Comparison of ENCODE assay signal across 17 cellular contexts in genomic region chr10:70551971-70552422, GRCh38. TPM values are rescaled to one million over a fixed set of nuclear protein-coding genes. Genes with fewer than 3 reads are reported as not detected.
A peak's percentile ranks its signal among the peaks of the same experiment; 100 is the strongest.
DNase-seq lines count a peak whose midpoint lies in the region; ATAC-seq, FAIRE-seq and TF ChIP-seq lines count a peak whose summit lies in the region.
"Had no signal": no experiment of that assay in that cellular context is flagged by ENCODE, and none has a peak within 500 bp of the region (broad histone marks: within the 10 kb centered on the region; RNA-seq: fewer than 3 reads in every experiment).

No MANE protein-coding gene starts in this region.

- H3K4me3 Mint-ChIP-seq in mesothelial cell of epicardium (no peak overlapping the region), progenitor cell of endocrine pancreas (ENCODE audit: low read depth) (no peak overlapping the region)

- no TSS peak for BruUV-seq in HepG2 (replicated peaks; lab: Mats Ljungman, UMichigan)

- TF ChIP-seq CTCF in HepG2 (CRISPR knock-in tag; IDR thresholded peaks at IDR 0.05) (no peak), right lobe of liver (IDR thresholded peaks at IDR 0.05) (no peak), mesothelial cell of epicardium (IDR thresholded peaks at IDR 0.05; ENCODE audit: unreplicated experiment) (no peak), progenitor cell of endocrine pancreas (IDR thresholded peaks at IDR 0.05; ENCODE audit: unreplicated experiment) (no peak)

- H3K9ac ChIP-seq in HepG2 (ENCODE audit: insufficient read depth, low read depth, low read length) = no peak overlapping the region
- H3K9ac ChIP-seq: parathyroid adenoma had no signal

- 0 out of 2 replicates have a peak, but pooled peaks cover 16% of the 10 kb centered on the region for H3K4me1 ChIP-seq in HepG2 (ENCODE audit: insufficient read depth, low read length)
- H3K4me1 ChIP-seq in right lobe of liver = no peaks in the 10 kb centered on the region
- H3K4me1 ChIP-seq: parathyroid adenoma had no signal

- POLR2A ChIA-PET in HepG2 (lab: Yijun Ruan, JAX) = no interaction called here

- peak overlapping the region; percentile 8; the same call in 1 of the 2 replicates for H3K4me2 ChIP-seq in HepG2 (ENCODE audit: low read depth, low read length)

- H3K9me3 Mint-ChIP-seq in mesothelial cell of epicardium = no peaks in the 10 kb centered on the region
- H3K9me3 Mint-ChIP-seq in progenitor cell of endocrine pancreas (ENCODE audit: low read depth) = no peaks in the 10 kb centered on the region
- H3K9me3 Mint-ChIP-seq in activated naive CD4-positive, alpha-beta T cell treated with anti-CD3 and anti-CD28 coated beads, Interleukin-2, amount 50 U/mL, for 72 hours = no peaks in the 10 kb centered on the region

- H3K79me2 ChIP-seq in HepG2 (ENCODE audit: insufficient read depth, low read length) = no peaks in the 10 kb centered on the region
- H3K79me2 ChIP-seq: parathyroid adenoma had no signal

- no peak overlapping the region for H2AFZ ChIP-seq in HepG2 (ENCODE audit: low read length)
- H2AFZ ChIP-seq: parathyroid adenoma had no signal

- H3K27ac Mint-ChIP-seq in mesothelial cell of epicardium (peak overlapping the region; percentile 82), progenitor cell of endocrine pancreas (no peak overlapping the region)
- no peak overlapping the region for H3K27ac Mint-ChIP-seq in activated naive CD4-positive, alpha-beta T cell treated with anti-CD3 and anti-CD28 coated beads, Interleukin-2, amount 50 U/mL, for 72 hours

- intact Hi-C loops in HepG2 (cut with micrococcal nuclease; ENCODE audit: unreplicated experiment) = loop anchor here (2.0 to 10.0 kb wide), 2 partner anchors 123 to 329 kb away; partner anchors contain the start of gene ADAMTS14
- intact Hi-C loops in right lobe of liver (cut with DNase I) = loop anchor here (5.0 kb wide), 2 partner anchors 200 to 205 kb away; no protein-coding TSS in a partner anchor

- H3K27me3 Mint-ChIP-seq in mesothelial cell of epicardium (ENCODE audit: low read depth) = no peaks in the 10 kb centered on the region
- no peaks in the 10 kb centered on the region for H3K27me3 Mint-ChIP-seq in progenitor cell of endocrine pancreas

- H3K4me3 ChIP-seq in HepG2 (replicated peaks in 1 of 3; ENCODE audit: insufficient read depth in 1 of 3, low read depth in 2 of 3, low read length in 3 of 3) (no peak overlapping the region), right lobe of liver (no peak overlapping the region)

- CTCF ChIA-PET in HepG2 (lab: Yijun Ruan, JAX; ENCODE audit: low intra/inter-chr PET ratio, low total read pairs) = no interaction called here

- H3K36me3 Mint-ChIP-seq in mesothelial cell of epicardium = no peaks in the 10 kb centered on the region
- H3K36me3 Mint-ChIP-seq in progenitor cell of endocrine pancreas (ENCODE audit: insufficient read depth) = no peaks in the 10 kb centered on the region
- no peaks in the 10 kb centered on the region for H3K36me3 Mint-ChIP-seq in activated naive CD4-positive, alpha-beta T cell treated with anti-CD3 and anti-CD28 coated beads, Interleukin-2, amount 50 U/mL, for 72 hours

- peaks cover 18% of the 10 kb centered on the region for H3K4me1 Mint-ChIP-seq in mesothelial cell of epicardium
- no peaks in the 10 kb centered on the region for H3K4me1 Mint-ChIP-seq in progenitor cell of endocrine pancreas (ENCODE audit: low read depth)

- FAIRE-seq in HepG2 (lab: Jason Lieb, UNC) = no peak
- FAIRE-seq: colon, G401.6, RCC 7860 had no signal

- no peak overlapping the region for H3K27ac ChIP-seq in HepG2 (ENCODE audit: extremely low read length, insufficient read depth, low read length)
- no peak overlapping the region for H3K27ac ChIP-seq in right lobe of liver
- H3K27ac ChIP-seq: parathyroid adenoma, VCaP had no signal

- in situ Hi-C loops in HepG2 (cut with HindIII; ENCODE audit: extremely low pct_ligation_motif_present, low pct_unique_long_range_greater_than_20kb) = loop anchor here (10.0 kb wide), 1 partner anchor 333 kb away; the partner anchor contains the start of gene PCBD1

- H3K9me3 ChIP-seq in HepG2 (ENCODE audit: low read length) (no peaks in the 10 kb centered on the region), right lobe of liver (no peaks in the 10 kb centered on the region)

- no peaks in the 10 kb centered on the region for H4K20me1 ChIP-seq in HepG2 (ENCODE audit: insufficient read depth, low read length)

- TF ChIP-seq RAD21 in HepG2 (CRISPR knock-in tag; IDR thresholded peaks at IDR 0.05) = no peak

- ATAC-seq in HepG2 = peak; percentile 47
- ATAC-seq in right lobe of liver = no peak
- ATAC-seq in activated naive CD4-positive, alpha-beta T cell treated with anti-CD3 and anti-CD28 coated beads, Interleukin-2, amount 50 U/mL, for 72 hours = no peak

- DNase-seq in HepG2 (ENCODE audit: low spot score) (peak; percentile 80), right lobe of liver (no peak), fibroblast of peridontal ligament (ENCODE audit: extremely low read depth) (peak; percentile 91), mesothelial cell of epicardium (ENCODE audit: low spot score in 2 of 2, unreplicated experiment in 2 of 2) (no peak), progenitor cell of endocrine pancreas (ENCODE audit: low spot score, unreplicated experiment) (no peak)
- no peak for DNase-seq in activated naive CD4-positive, alpha-beta T cell treated with anti-CD3 and anti-CD28 coated beads, Interleukin-2, amount 50 U/mL, for 16 hours
- DNase-seq in activated naive CD4-positive, alpha-beta T cell treated with anti-CD3 and anti-CD28 coated beads, Interleukin-2, amount 50 U/mL, for 72 hours (ENCODE audit: low spot score in 2 of 2) = no peak
- DNase-seq in stimulated activated CD4-positive, alpha-beta T cell treated with anti-CD3 and anti-CD28 coated beads, Interleukin-4, amount 100 ng/mL, for 4 hours = no peak
- DNase-seq: activated T-cell treated with anti-CD3 and anti-CD28 coated beads, Interleukin-2, amount 50 U/mL, for 48 hours; Karpas-422; NCI-H2171 had no signal

- TF ChIP-seq POLR2A in HepG2 (IDR thresholded peaks at IDR 0.05; ENCODE audit: insufficient read depth in 1 of 2, low read depth in 2 of 2, low read length in 2 of 2) (no peak), right lobe of liver (IDR thresholded peaks at IDR 0.05) (no peak)

- H3K36me3 ChIP-seq in HepG2 (replicated peaks in 1 of 2; ENCODE audit: control insufficient read depth in 1 of 2, insufficient read depth in 2 of 2, low read length in 2 of 2) = no peaks in the 10 kb centered on the region
- H3K36me3 ChIP-seq in right lobe of liver = no peaks in the 10 kb centered on the region

- WGBS in HepG2 (ENCODE audit: low lambda C conversion rate) = under 1% methylated on average over 13 of the region's 19 CpGs
- WGBS in right lobe of liver (ENCODE audit: insufficient coverage, low coverage, low lambda C conversion rate, missing lambda C conversion rate) = 76% methylated on average over 18 of the region's 19 CpGs

- H3K27me3 ChIP-seq in HepG2 (ENCODE audit: control insufficient read depth in 1 of 2, insufficient read depth in 2 of 2, low read length in 2 of 2) = peaks cover 1 to 4% of the 10 kb centered on the region in 2 experiments; a peak in 2 of 5 replicates
- no peaks in the 10 kb centered on the region for H3K27me3 ChIP-seq in right lobe of liver

- TF ChIP-seq EP300 in HepG2 (IDR thresholded peaks at IDR 0.05; ENCODE audit: low read depth in 2 of 2, low read length in 2 of 2) (no peak), HepG2 (CRISPR knock-in tag; IDR thresholded peaks at IDR 0.05; ENCODE audit: borderline replicate concordance) (no peak)

TF ChIP-seq in HepG2, 621 proteins besides CTCF, POLR2A, EP300 and RAD21 (continues in another document):
- TF ChIP-seq TEAD3 (CRISPR knock-in tag; optimal IDR thresholded peaks at IDR 0.05; ENCODE audit: borderline replicate concordance) (peak; percentile 81), ZNF639 (CRISPR knock-in tag; conservative IDR thresholded peaks at IDR 0.05) (no peak), ZSCAN25 (CRISPR knock-in tag; IDR thresholded peaks at IDR 0.05) (no peak)

RNA-seq across cellular contexts. Expression of gene PRF1, which starts 50.5 kb away (rescaled TPM):
- total RNA-seq in HepG2 (2016; rRNA removed; fragmentation: Illumina TruSeq; extraction: Trizol) = 0.32 and 1.00 TPM in 2 replicates
- not detected in 2 replicates for total RNA-seq in HepG2 (2016; cell fraction: cytosol; rRNA removed; fragmentation: Illumina TruSeq; extraction: Trizol; ENCODE audit: low read depth)
- total RNA-seq in HepG2 (2016; cell fraction: insoluble cytoplasmic fraction; rRNA removed; fragmentation: Illumina TruSeq; extraction: Trizol) = 0.18 and 1.2 TPM in 2 replicates
- total RNA-seq in HepG2 (2016; cell fraction: membrane; rRNA removed; fragmentation: Illumina TruSeq; extraction: Trizol) = 0.06 and 0.17 TPM in 2 replicates
- 0.69 and 1.4 TPM in 2 replicates for total RNA-seq in HepG2 (2016; cell fraction: nucleus; rRNA removed; fragmentation: Illumina TruSeq; extraction: Trizol)
- 1.4 and 1.7 TPM in 2 replicates for polyA plus RNA-seq in HepG2 (2011; rRNA removed)
- 1.0 and 1.1 TPM in 2 replicates for polyA plus RNA-seq in HepG2 (2011; cell fraction: cytosol; rRNA removed)
- 0.39 and 0.62 TPM in 2 replicates for polyA plus RNA-seq in HepG2 (2011; cell fraction: nucleus; rRNA removed)
- polyA plus RNA-seq in HepG2 (2012) = 0.08 and 1.0 TPM in 2 replicates
- polyA plus RNA-seq in HepG2 (2016; cell fraction: cytosol; fragmentation: Illumina TruSeq; extraction: Trizol; ENCODE audit: low read depth) = not detected in 2 replicates
- polyA plus RNA-seq in HepG2 (2016; cell fraction: insoluble cytoplasmic fraction; fragmentation: Illumina TruSeq; extraction: Trizol; ENCODE audit: low read depth) = 0.21 and 0.38 TPM in 2 replicates
- polyA plus RNA-seq in HepG2 (2016; cell fraction: membrane; fragmentation: Illumina TruSeq; extraction: Trizol; ENCODE audit: low read depth) = 0.17 and 0.45 TPM in 2 replicates
- polyA plus RNA-seq in HepG2 (2016; cell fraction: nucleus; fragmentation: Illumina TruSeq; extraction: Trizol; ENCODE audit: insufficient read depth, low read depth) = 2.3 and 3.3 TPM in 2 replicates
- 1.6 TPM in 1 of 2 replicates, not detected in the other for polyA minus RNA-seq in HepG2 (2011; rRNA and poly(A)+ RNA removed; ENCODE audit: low replicate concordance)
- 0.99 and 1.1 TPM in 2 replicates for polyA minus RNA-seq in HepG2 (2011; cell fraction: cytosol; rRNA and poly(A)+ RNA removed)
- polyA minus RNA-seq in HepG2 (2011; cell fraction: nucleus; rRNA and poly(A)+ RNA removed) = 0.37 TPM in 1 of 2 replicates, not detected in the other
- 1 to 10 TPM; 1.7 to 6.5 (median 3.1) TPM for total RNA-seq in right lobe of liver
- 0.13 to 0.20 TPM in 2 of 3 replicates, not detected in the other for total RNA-seq in mesothelial cell of epicardium
- total RNA-seq in progenitor cell of endocrine pancreas = not detected in 2 replicates
- total RNA-seq in activated naive CD4-positive, alpha-beta T cell treated with anti-CD3 and anti-CD28 coated beads, Interleukin-2, amount 50 U/mL, for 72 hours = 10 to 100 TPM; 30.9 to 35.7 TPM
- total RNA-seq: A172 had no signal

Comparison
In these comparisons a context has a peak if more than half of its experiments do, and no peak if none do; other contexts are left out.
1. DNase-seq: peak in HepG2 (single experiment) and fibroblast of peridontal ligament (single experiment); none in right lobe of liver (0 of 3), mesothelial cell of epicardium (0 of 2), progenitor cell of endocrine pancreas (single experiment), activated naive CD4-positive, alpha-beta T cell treated with anti-CD3 and anti-CD28 coated beads, Interleukin-2, amount 50 U/mL, for 16 hours (single experiment), activated naive CD4-positive, alpha-beta T cell treated with anti-CD3 and anti-CD28 coated beads, Interleukin-2, amount 50 U/mL, for 72 hours (0 of 2) and stimulated activated CD4-positive, alpha-beta T cell treated with anti-CD3 and anti-CD28 coated beads, Interleukin-4, amount 100 ng/mL, for 4 hours (0 of 2).
2. RNA of gene PRF1, which starts 50.5 kb away (total RNA-seq): 30.9 to 35.7 TPM in activated naive CD4-positive, alpha-beta T cell treated with anti-CD3 and anti-CD28 coated beads, Interleukin-2, amount 50 U/mL, for 72 hours; 1.7 to 6.5 TPM in right lobe of liver, 0.06 to 1.4 TPM in HepG2, 0.13 to 0.20 TPM in mesothelial cell of epicardium and not detected in progenitor cell of endocrine pancreas; every median in the first group is over 4 times any median in the second.